19 cellular contexts compared by ENCODE assay signal in the genomic region with DNA sequence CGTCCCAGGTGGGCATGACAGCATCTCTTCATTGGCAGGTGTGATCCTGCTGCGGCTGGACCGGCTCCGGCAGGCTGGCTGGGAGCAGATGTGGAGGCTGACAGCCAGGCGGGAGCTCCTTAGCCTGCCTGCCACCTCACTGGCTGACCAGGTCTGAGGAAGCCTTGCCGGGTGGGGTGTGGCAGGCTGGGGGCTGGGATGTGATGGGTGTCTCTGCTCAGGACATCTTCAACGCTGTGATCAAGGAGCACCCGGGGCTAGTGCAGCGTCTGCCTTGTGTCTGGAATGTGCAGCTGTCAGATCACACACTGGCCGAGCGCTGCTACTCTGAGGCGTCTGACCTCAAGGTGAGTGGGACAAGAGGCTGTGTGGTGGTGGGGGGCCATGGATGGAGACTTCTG. TPM values are rescaled to one million over a fixed set of nuclear protein-coding genes. Genes with fewer than 3 reads are reported as not detected.
DNase-seq lines count a peak whose midpoint lies in the region; ATAC-seq and TF ChIP-seq lines count a peak whose summit lies in the region.
"Had no signal": no experiment of that assay in that cellular context is flagged by ENCODE, and none has a peak within 500 bp of the region (broad histone marks: within the 10 kb centered on the region; RNA-seq: fewer than 3 reads in every experiment).

No MANE protein-coding gene starts in this region.

- POLR2A ChIA-PET in activated CD8-positive, alpha-beta T cell treated with anti-CD3 and anti-CD28 coated beads, Interleukin-2, amount 10 ng/mL, durations not matched to agents 7 days and 5 days (lab: Charles Lee) = interaction anchor here (0.6 to 2.7 kb wide), 2 partner anchors 9 to 317 kb away, joined by 3 to 16 read pairs; a partner anchor contains a TSS
- POLR2A ChIA-PET in activated CD8-positive, alpha-beta T cell treated with anti-CD3 and anti-CD28 coated beads for 36 hours (lab: Charles Lee) = interaction anchor here (0.5 kb wide), 1 partner anchor 842 kb away, joined by 3 read pairs; no protein-coding TSS in a partner anchor

- no peaks in the 10 kb centered on the region for H3K9me3 Mint-ChIP-seq in activated CD8-positive, alpha-beta T cell treated with anti-CD3 and anti-CD28 coated beads, Interleukin-2, amount 10 ng/mL, durations not matched to agents 7 days and 5 days (ENCODE audit: insufficient read depth)
- H3K9me3 Mint-ChIP-seq in activated CD8-positive, alpha-beta T cell treated with anti-CD3 and anti-CD28 coated beads for 36 hours = no peaks in the 10 kb centered on the region
- H3K9me3 Mint-ChIP-seq in endodermal cell (no peaks in the 10 kb centered on the region), immature natural killer cell (no peaks in the 10 kb centered on the region)
- no peaks in the 10 kb centered on the region for H3K9me3 Mint-ChIP-seq in stimulated activated memory B cell treated with anti-CD40 and anti-IgM and Interleukin-4, amounts not matched to agents 10 μg/mL and 1 μg/mL and 100 μg/mL, for 72 hours
- no peaks in the 10 kb centered on the region for H3K9me3 Mint-ChIP-seq in activated T-cell treated with anti-CD3 and anti-CD28 coated beads, Interleukin-2, amount 50 U/mL, for 4 hours

- peaks cover 18% of the 10 kb centered on the region for H3K27me3 Mint-ChIP-seq in activated CD8-positive, alpha-beta T cell treated with anti-CD3 and anti-CD28 coated beads, Interleukin-2, amount 10 ng/mL, durations not matched to agents 7 days and 5 days (ENCODE audit: low read depth)
- peaks cover 5% of the 10 kb centered on the region for H3K27me3 Mint-ChIP-seq in activated CD8-positive, alpha-beta T cell treated with anti-CD3 and anti-CD28 coated beads for 36 hours
- H3K27me3 Mint-ChIP-seq in endodermal cell (ENCODE audit: insufficient read depth) = peaks cover 19% of the 10 kb centered on the region
- no peaks in the 10 kb centered on the region for H3K27me3 Mint-ChIP-seq in stimulated activated memory B cell treated with anti-CD40 and anti-IgM and Interleukin-4, amounts not matched to agents 10 μg/mL and 1 μg/mL and 100 μg/mL, for 72 hours
- peaks cover 14% of the 10 kb centered on the region for H3K27me3 Mint-ChIP-seq in activated T-cell treated with anti-CD3 and anti-CD28 coated beads, Interleukin-2, amount 50 U/mL, for 4 hours (ENCODE audit: low read depth)
- H3K27me3 Mint-ChIP-seq in immature natural killer cell (ENCODE audit: low read depth in 3 of 3) = peaks cover 6 to 17% (median 17%) of the 10 kb centered on the region in 3 donors

- H3K9me3 ChIP-seq in endodermal cell (ENCODE audit: control insufficient read depth, low read length) = no peaks in the 10 kb centered on the region
- H3K9me3 ChIP-seq: lower lobe of right lung, right lobe of liver, upper lobe of left lung had no signal

- CTCF ChIA-PET in activated CD8-positive, alpha-beta T cell treated with anti-CD3 and anti-CD28 coated beads, Interleukin-2, amount 10 ng/mL, durations not matched to agents 7 days and 5 days (lab: Charles Lee) = interaction anchor here (1.1 to 1.5 kb wide), 2 partner anchors 39 to 80 kb away, joined by 4 to 5 read pairs; no protein-coding TSS in a partner anchor
- CTCF ChIA-PET in activated CD8-positive, alpha-beta T cell treated with anti-CD3 and anti-CD28 coated beads for 36 hours (lab: Charles Lee) = interaction anchor here (0.5 kb wide), 1 partner anchor 426 kb away, joined by 3 read pairs; no protein-coding TSS in a partner anchor

- no peaks in the 10 kb centered on the region for H3K36me3 ChIP-seq in GM06990 (ENCODE audit: control insufficient read depth, insufficient read depth, low read length)
- no peaks in the 10 kb centered on the region for H3K36me3 ChIP-seq in endodermal cell (ENCODE audit: control insufficient read depth, insufficient read depth, low read length)
- H3K36me3 ChIP-seq: lower lobe of right lung, right lobe of liver had no signal

- peaks cover 2% of the 10 kb centered on the region for H3K4me1 ChIP-seq in endodermal cell (ENCODE audit: control insufficient read depth, insufficient read depth, low read length)

- ATAC-seq in activated CD8-positive, alpha-beta T cell treated with anti-CD3 and anti-CD28 coated beads, Interleukin-2, amount 10 ng/mL, durations not matched to agents 7 days and 5 days = no peak
- ATAC-seq in activated CD8-positive, alpha-beta T cell treated with anti-CD3 and anti-CD28 coated beads for 36 hours = no peak
- ATAC-seq in stimulated activated memory B cell treated with anti-CD40 and anti-IgM and Interleukin-4, amounts not matched to agents 10 μg/mL and 1 μg/mL and 100 μg/mL, for 72 hours = no peak
- no peak for ATAC-seq in activated T-cell treated with anti-CD3 and anti-CD28 coated beads, Interleukin-2, amount 50 U/mL, for 4 hours
- ATAC-seq: lower lobe of right lung, right lobe of liver had no signal

- H3K36me3 Mint-ChIP-seq in activated CD8-positive, alpha-beta T cell treated with anti-CD3 and anti-CD28 coated beads, Interleukin-2, amount 10 ng/mL, durations not matched to agents 7 days and 5 days (ENCODE audit: low read depth) = no peaks in the 10 kb centered on the region
- H3K36me3 Mint-ChIP-seq in activated CD8-positive, alpha-beta T cell treated with anti-CD3 and anti-CD28 coated beads for 36 hours (ENCODE audit: low read depth) = no peaks in the 10 kb centered on the region
- H3K36me3 Mint-ChIP-seq in endodermal cell (ENCODE audit: low read depth) = peaks cover 2% of the 10 kb centered on the region
- peaks cover 14% of the 10 kb centered on the region for H3K36me3 Mint-ChIP-seq in stimulated activated memory B cell treated with anti-CD40 and anti-IgM and Interleukin-4, amounts not matched to agents 10 μg/mL and 1 μg/mL and 100 μg/mL, for 72 hours
- H3K36me3 Mint-ChIP-seq in activated T-cell treated with anti-CD3 and anti-CD28 coated beads, Interleukin-2, amount 50 U/mL, for 4 hours (ENCODE audit: insufficient read depth) = no peaks in the 10 kb centered on the region
- H3K36me3 Mint-ChIP-seq in immature natural killer cell = peaks cover 0 to 4% (median 0%) of the 10 kb centered on the region in 3 donors

- intact Hi-C loops in activated CD8-positive, alpha-beta T cell treated with anti-CD3 and anti-CD28 coated beads for 36 hours (cut with micrococcal nuclease) = no loop called here

- no peak overlapping the region for H3K27ac Mint-ChIP-seq in activated CD8-positive, alpha-beta T cell treated with anti-CD3 and anti-CD28 coated beads, Interleukin-2, amount 10 ng/mL, durations not matched to agents 7 days and 5 days
- H3K27ac Mint-ChIP-seq in activated CD8-positive, alpha-beta T cell treated with anti-CD3 and anti-CD28 coated beads for 36 hours = no peak overlapping the region
- H3K27ac Mint-ChIP-seq in endodermal cell (no peak overlapping the region), immature natural killer cell (no peak overlapping the region)
- peak overlapping the region; percentile 82 for H3K27ac Mint-ChIP-seq in stimulated activated memory B cell treated with anti-CD40 and anti-IgM and Interleukin-4, amounts not matched to agents 10 μg/mL and 1 μg/mL and 100 μg/mL, for 72 hours
- H3K27ac Mint-ChIP-seq: CD4-positive, CD25-positive, alpha-beta regulatory T cell had no signal

- peaks cover 43% of the 10 kb centered on the region for H3K4me1 Mint-ChIP-seq in activated CD8-positive, alpha-beta T cell treated with anti-CD3 and anti-CD28 coated beads, Interleukin-2, amount 10 ng/mL, durations not matched to agents 7 days and 5 days (ENCODE audit: low read depth)
- peaks cover 29% of the 10 kb centered on the region for H3K4me1 Mint-ChIP-seq in activated CD8-positive, alpha-beta T cell treated with anti-CD3 and anti-CD28 coated beads for 36 hours (ENCODE audit: low read depth)
- peaks cover 11% of the 10 kb centered on the region for H3K4me1 Mint-ChIP-seq in endodermal cell
- H3K4me1 Mint-ChIP-seq in stimulated activated memory B cell treated with anti-CD40 and anti-IgM and Interleukin-4, amounts not matched to agents 10 μg/mL and 1 μg/mL and 100 μg/mL, for 72 hours = peaks cover 69% of the 10 kb centered on the region
- peaks cover 40% of the 10 kb centered on the region for H3K4me1 Mint-ChIP-seq in activated T-cell treated with anti-CD3 and anti-CD28 coated beads, Interleukin-2, amount 50 U/mL, for 4 hours (ENCODE audit: low read depth)
- H3K4me1 Mint-ChIP-seq in immature natural killer cell = peaks cover 34 to 45% of the 10 kb centered on the region in 2 donors

- no peak for TF ChIP-seq CTCF in activated CD8-positive, alpha-beta T cell treated with anti-CD3 and anti-CD28 coated beads for 36 hours (IDR thresholded peaks at IDR 0.05)
- no peak for TF ChIP-seq CTCF in GM06990 (IDR thresholded peaks at IDR 0.05; ENCODE audit: insufficient read depth, low read length, poor library complexity, severe bottlenecking)
- no peak for TF ChIP-seq CTCF in endodermal cell (conservative IDR thresholded peaks at IDR 0.05)

- H3K27me3 ChIP-seq in GM06990 (replicated peaks; ENCODE audit: control insufficient read depth, insufficient read depth, low read length) (peaks cover 2% of the 10 kb centered on the region; the same call in 1 of the 2 replicates), endodermal cell (ENCODE audit: control insufficient read depth, insufficient read depth, low read length, poor library complexity, severe bottlenecking) (peaks cover 28% of the 10 kb centered on the region)
- H3K27me3 ChIP-seq: right lobe of liver had no signal

- 86 to 87% methylated on average over 5 to 12 of the region's 12 CpGs for WGBS in endodermal cell (ENCODE audit: insufficient coverage in 1 of 2, insufficient read length in 1 of 2), 2 experiments

- peak; percentile 17 for DNase-seq in activated CD8-positive, alpha-beta T cell treated with anti-CD3 and anti-CD28 coated beads, Interleukin-2, amount 10 ng/mL, durations not matched to agents 7 days and 5 days
- DNase-seq in activated CD8-positive, alpha-beta T cell treated with anti-CD3 and anti-CD28 coated beads for 36 hours = no peak
- DNase-seq in GM06990 (ENCODE audit: extremely low read depth, insufficient read length) (peak; percentile 6), endodermal cell (peak; percentile 45), amniotic stem cell (lab: John Stamatoyannopoulos, UW) (no peak), immature natural killer cell (no peak)
- no peak for DNase-seq in activated T-cell treated with anti-CD3 and anti-CD28 coated beads, Interleukin-2, amount 50 U/mL, for 4 hours
- DNase-seq: activated CD4-positive, alpha-beta T cell treated with anti-CD3 and anti-CD28 coated beads for 4 hours; activated naive CD4-positive, alpha-beta T cell treated with Interleukin-2 at 50 U/mL for 16 hours; CD4-positive, CD25-positive, alpha-beta regulatory T cell; lower lobe of right lung; NCI-H1092 treated with DMSO at 0.1 percent for 48 hours; NCI-H2081; NCI-H510A treated with DMSO at 0.1 percent for 48 hours; stimulated activated naive CD4-positive, alpha-beta T cell treated with Interleukin-2 at 50 U/mL for 16 hours had no signal

- H3K4me3 ChIP-seq in GM06990 (replicated peaks; ENCODE audit: low read depth, low read length) = no peak overlapping the region
- no peak overlapping the region for H3K4me3 ChIP-seq in endodermal cell (ENCODE audit: low read length)
- H3K4me3 ChIP-seq: lower lobe of right lung, right lobe of liver, upper lobe of left lung had no signal

- no peak overlapping the region for H3K4me3 Mint-ChIP-seq in activated CD8-positive, alpha-beta T cell treated with anti-CD3 and anti-CD28 coated beads, Interleukin-2, amount 10 ng/mL, durations not matched to agents 7 days and 5 days
- no peak overlapping the region for H3K4me3 Mint-ChIP-seq in activated CD8-positive, alpha-beta T cell treated with anti-CD3 and anti-CD28 coated beads for 36 hours
- no peak overlapping the region for H3K4me3 Mint-ChIP-seq in endodermal cell
- H3K4me3 Mint-ChIP-seq in stimulated activated memory B cell treated with anti-CD40 and anti-IgM and Interleukin-4, amounts not matched to agents 10 μg/mL and 1 μg/mL and 100 μg/mL, for 72 hours = no peak overlapping the region
- H3K4me3 Mint-ChIP-seq in activated T-cell treated with anti-CD3 and anti-CD28 coated beads, Interleukin-2, amount 50 U/mL, for 4 hours = no peak overlapping the region
- peak overlapping the region in 1 of 5 donors; percentile 29 for H3K4me3 Mint-ChIP-seq in immature natural killer cell

- H3K27ac ChIP-seq in endodermal cell (ENCODE audit: low read depth, low read length) = no peak overlapping the region
- H3K27ac ChIP-seq: lower lobe of right lung, right lobe of liver, upper lobe of left lung had no signal

- no peak overlapping the region for H3K9ac ChIP-seq in endodermal cell (ENCODE audit: extremely low read depth, low read length, poor library complexity, severe bottlenecking)

RNA-seq across cellular contexts. Expression of a gene that starts 3.5 kb away (rescaled TPM):
- under 1 TPM; 0.44 to 0.71 TPM for total RNA-seq in activated CD8-positive, alpha-beta T cell treated with anti-CD3 and anti-CD28 coated beads, Interleukin-2, amount 10 ng/mL, durations not matched to agents 7 days and 5 days
- total RNA-seq in activated CD8-positive, alpha-beta T cell treated with anti-CD3 and anti-CD28 coated beads for 36 hours = 1 to 10 TPM in 1 of 2 experiments, under 1 TPM in 1; 0.70 to 1.1 TPM
- total RNA-seq in endodermal cell = 10 to 100 TPM; 28.5 to 35.2 TPM
- 15.0 TPM for polyA plus RNA-seq in endodermal cell (2013, experiment 1 of 2)
- 6.5 TPM for polyA plus RNA-seq in endodermal cell (2013, experiment 2 of 2)
- total RNA-seq in activated T-cell treated with anti-CD3 and anti-CD28 coated beads, Interleukin-2, amount 50 U/mL, for 4 hours = 1 to 10 TPM; 1.8 to 6.0 (median 3.6) TPM
- under 1 TPM in 1 of 3 donors, not detected in 2; 0.96 TPM for polyA plus RNA-seq in immature natural killer cell
- total RNA-seq: osteocyte had no signal

RNA-seq across cellular contexts. Expression of a gene that starts 8.3 kb away (rescaled TPM):
- total RNA-seq in activated CD8-positive, alpha-beta T cell treated with anti-CD3 and anti-CD28 coated beads, Interleukin-2, amount 10 ng/mL, durations not matched to agents 7 days and 5 days = 10 to 100 TPM; 50.0 to 54.6 TPM
- total RNA-seq in activated CD8-positive, alpha-beta T cell treated with anti-CD3 and anti-CD28 coated beads for 36 hours = 10 to 100 TPM; 34.4 to 35.2 TPM
- total RNA-seq in endodermal cell = 10 to 100 TPM; 32.2 to 37.8 TPM
- 22.9 TPM for polyA plus RNA-seq in endodermal cell (2013, experiment 1 of 2)
- polyA plus RNA-seq in endodermal cell (2013, experiment 2 of 2) = 18.8 TPM
- total RNA-seq in activated T-cell treated with anti-CD3 and anti-CD28 coated beads, Interleukin-2, amount 50 U/mL, for 4 hours = 10 to 100 TPM; 44.6 to 52.6 (median 50.7) TPM
- polyA plus RNA-seq in immature natural killer cell = 10 to 100 TPM; 51.0 to 69.9 (median 51.2) TPM

RNA-seq across cellular contexts. Expression of a gene that starts 18.9 kb away (rescaled TPM):
- 1 to 10 TPM; 2.1 TPM for total RNA-seq in activated CD8-positive, alpha-beta T cell treated with anti-CD3 and anti-CD28 coated beads, Interleukin-2, amount 10 ng/mL, durations not matched to agents 7 days and 5 days
- total RNA-seq in activated CD8-positive, alpha-beta T cell treated with anti-CD3 and anti-CD28 coated beads for 36 hours = under 1 TPM; 0.43 to 0.72 TPM
- 1 to 10 TPM; 1.1 to 1.5 TPM for total RNA-seq in endodermal cell
- polyA plus RNA-seq in endodermal cell (2013, experiment 1 of 2) = 1.2 TPM
- polyA plus RNA-seq in endodermal cell (2013, experiment 2 of 2) = not detected
- 1 to 10 TPM; 2.3 to 3.3 (median 2.4) TPM for total RNA-seq in activated T-cell treated with anti-CD3 and anti-CD28 coated beads, Interleukin-2, amount 50 U/mL, for 4 hours
- not detected for polyA plus RNA-seq in immature natural killer cell
- polyA plus RNA-seq: CD4-positive, CD25-positive, alpha-beta regulatory T cell had no signal

RNA-seq across cellular contexts. Expression of a gene that starts 40.5 kb away (rescaled TPM):
- total RNA-seq in activated CD8-positive, alpha-beta T cell treated with anti-CD3 and anti-CD28 coated beads, Interleukin-2, amount 10 ng/mL, durations not matched to agents 7 days and 5 days = 1 to 10 TPM in 1 of 2 experiments, under 1 TPM in 1; 0.95 to 1.3 TPM
- total RNA-seq in activated CD8-positive, alpha-beta T cell treated with anti-CD3 and anti-CD28 coated beads for 36 hours = 1 to 10 TPM; 1.4 to 1.8 TPM
- total RNA-seq in endodermal cell = 10 to 100 TPM; 11.2 to 12.8 TPM
- polyA plus RNA-seq in endodermal cell (2013, experiment 1 of 2) = 23.9 TPM
- 18.4 TPM for polyA plus RNA-seq in endodermal cell (2013, experiment 2 of 2)
- total RNA-seq in activated T-cell treated with anti-CD3 and anti-CD28 coated beads, Interleukin-2, amount 50 U/mL, for 4 hours = 1 to 10 TPM in 1 of 3 donors, under 1 TPM in 2; 0.71 to 1.4 (median 0.87) TPM
- under 1 TPM in 2 of 3 donors, not detected in 1; 0.08 to 0.09 TPM for polyA plus RNA-seq in immature natural killer cell

Comparison
In these comparisons a context has a peak if more than half of its experiments do, and no peak if none do; other contexts are left out.
1. DNase-seq: peak in activated CD8-positive, alpha-beta T cell treated with anti-CD3 and anti-CD28 coated beads, Interleukin-2, amount 10 ng/mL, durations not matched to agents 7 days and 5 days (single experiment), GM06990 (single experiment) and endodermal cell (single experiment); none in activated CD8-positive, alpha-beta T cell treated with anti-CD3 and anti-CD28 coated beads for 36 hours (single experiment), amniotic stem cell (single experiment), activated T-cell treated with anti-CD3 and anti-CD28 coated beads, Interleukin-2, amount 50 U/mL, for 4 hours (single experiment) and immature natural killer cell (0 of 3).
2. RNA of a gene that starts 3.5 kb away (total RNA-seq): 28.5 to 35.2 TPM in endodermal cell; 1.8 to 6.0 TPM in activated T-cell treated with anti-CD3 and anti-CD28 coated beads, Interleukin-2, amount 50 U/mL, for 4 hours, 0.70 to 1.1 TPM in activated CD8-positive, alpha-beta T cell treated with anti-CD3 and anti-CD28 coated beads for 36 hours and 0.44 to 0.71 TPM in activated CD8-positive, alpha-beta T cell treated with anti-CD3 and anti-CD28 coated beads, Interleukin-2, amount 10 ng/mL, durations not matched to agents 7 days and 5 days; every median in the first group is over 4 times any median in the second.